17 cellular contexts compared by ENCODE assay signal in the genomic region with DNA sequence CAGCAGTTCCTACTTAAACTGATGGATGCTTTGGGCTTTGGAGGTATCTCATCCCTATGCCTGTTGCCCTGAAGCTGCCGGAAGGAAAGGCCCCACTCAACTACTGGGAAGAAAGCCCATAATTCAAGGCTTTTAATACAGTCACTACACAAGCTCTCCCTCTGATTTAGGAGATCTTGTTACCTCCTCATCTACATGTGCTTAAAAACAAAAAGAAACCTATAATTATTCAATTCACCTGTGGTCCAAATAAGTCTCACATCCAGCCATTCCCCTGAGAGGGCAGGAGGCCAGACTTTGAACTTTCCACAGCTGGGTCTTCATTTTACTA. TPM values are rescaled to one million over a fixed set of nuclear protein-coding genes. Genes with fewer than 3 reads are reported as not detected.
A peak's percentile ranks its signal among the peaks of the same experiment; 100 is the strongest.
DNase-seq lines count a peak whose midpoint lies in the region; ATAC-seq, FAIRE-seq and TF ChIP-seq lines count a peak whose summit lies in the region.
"Had no signal": no experiment of that assay in that cellular context is flagged by ENCODE, and none has a peak within 500 bp of the region (broad histone marks: within the 10 kb centered on the region; RNA-seq: fewer than 3 reads in every experiment).

No MANE protein-coding gene starts in this region.

- no peaks in the 10 kb centered on the region for H3K9me2 ChIP-seq in SK-N-SH

- TF ChIP-seq POLR2A in stomach (IDR thresholded peaks at IDR 0.05) = no peak

- H3K4me1 Mint-ChIP-seq in activated naive CD8-positive, alpha-beta T cell (ENCODE audit: low read depth) = peaks cover 7% of the 10 kb centered on the region
- peaks cover 24% of the 10 kb centered on the region for H3K4me1 Mint-ChIP-seq in activated naive CD8-positive, alpha-beta T cell treated with anti-CD3 and anti-CD28 coated beads for 36 hours
- H3K4me1 Mint-ChIP-seq in astrocyte (ENCODE audit: low read depth, unreplicated experiment) (peaks cover 34% of the 10 kb centered on the region), memory B cell (no peaks in the 10 kb centered on the region)

- no peak overlapping the region for H3K4me3 Mint-ChIP-seq in activated naive CD8-positive, alpha-beta T cell
- no peak overlapping the region for H3K4me3 Mint-ChIP-seq in activated naive CD8-positive, alpha-beta T cell treated with anti-CD3 and anti-CD28 coated beads for 36 hours
- no peak overlapping the region for H3K4me3 Mint-ChIP-seq in astrocyte (ENCODE audit: unreplicated experiment)
- H3K4me3 Mint-ChIP-seq in memory B cell = no peak overlapping the region
- H3K4me3 Mint-ChIP-seq: activated CD4-positive, alpha-beta memory T cell treated with anti-CD3 and anti-CD28 coated beads for 36 hours had no signal

- 88 to 100% (median 91%) methylated on average over 1 of the region's 1 CpG for WGBS in stomach, 5 donors
- 100% methylated on average over 1 of the region's 1 CpG for WGBS in SK-N-SH (ENCODE audit: low lambda C conversion rate)

- POLR2A ChIA-PET in SK-N-SH (lab: Yijun Ruan, JAX) = no interaction called here

- TF ChIP-seq RAD21 in SK-N-SH (IDR thresholded peaks at IDR 0.05; ENCODE audit: low read length) = no peak

- H3K36me3 Mint-ChIP-seq in activated naive CD8-positive, alpha-beta T cell = peaks cover 8% of the 10 kb centered on the region
- peaks cover 30% of the 10 kb centered on the region for H3K36me3 Mint-ChIP-seq in activated naive CD8-positive, alpha-beta T cell treated with anti-CD3 and anti-CD28 coated beads for 36 hours
- H3K36me3 Mint-ChIP-seq in astrocyte (ENCODE audit: low read depth, unreplicated experiment) = peaks cover 35% of the 10 kb centered on the region
- H3K36me3 Mint-ChIP-seq in memory B cell = peaks cover 9% of the 10 kb centered on the region

- H3K36me3 ChIP-seq in astrocyte (ENCODE audit: insufficient read depth, low read length) (peaks cover 25% of the 10 kb centered on the region), stomach (peaks cover 16 to 75% (median 70%) of the 10 kb centered on the region in 4 donors), SK-N-SH (replicated peaks in 1 of 2; ENCODE audit: control insufficient read depth in 1 of 2, insufficient read depth in 2 of 2, low read length in 1 of 2) (peaks cover 49 to 81% of the 10 kb centered on the region in 2 experiments)

- H3K27ac ChIP-seq in astrocyte (ENCODE audit: low read depth, low read length) (no peak overlapping the region), stomach (peak overlapping the region in 4 of 5 donors; percentile 16 to 69 (median 62)), SK-N-SH (ENCODE audit: low read depth in 2 of 2, low read length in 1 of 2) (no peak overlapping the region)
- H3K27ac ChIP-seq: parathyroid adenoma had no signal

- no peak for DNase-seq in activated naive CD8-positive, alpha-beta T cell treated with anti-CD3 and anti-CD28 coated beads for 36 hours
- DNase-seq in astrocyte (ENCODE audit: low read depth) = no peak
- DNase-seq in memory B cell (ENCODE audit: low spot score in 2 of 2) = no peak
- no peak for DNase-seq in stomach
- DNase-seq in SK-N-SH = no peak
- no peak for DNase-seq in NAMALWA (ENCODE audit: low spot score)
- DNase-seq: ACHN; activated CD4-positive, alpha-beta memory T cell treated with anti-CD3 and anti-CD28 coated beads for 36 hours; amygdala; cortex of kidney; MV-4-11; NCI-H2107; NCI-H748 treated with DMSO at 0.1 percent for 48 hours had no signal

- intact Hi-C loops in stomach (cut with DNase I; ENCODE audit: low total_unique reads) = no loop called here

- H3F3A ChIP-seq in SK-N-SH (replicated peaks; ENCODE audit: insufficient read depth) = peaks cover 20% of the 10 kb centered on the region

- ATAC-seq in memory B cell (ENCODE audit: low read depth) (no peak), HG02678 (IDR thresholded peaks at IDR 0.05; ENCODE audit: unreplicated experiment) (no peak)

- H3K4me1 ChIP-seq in astrocyte (ENCODE audit: insufficient read depth, low read length) = peaks cover 9% of the 10 kb centered on the region
- peaks cover 14 to 46% (median 33%) of the 10 kb centered on the region in 4 donors for H3K4me1 ChIP-seq in stomach
- H3K4me1 ChIP-seq in SK-N-SH (ENCODE audit: control insufficient read depth in 1 of 2, insufficient read depth in 2 of 2, low read depth in 1 of 2, low read length in 1 of 2) = peaks cover 2 to 3% of the 10 kb centered on the region in 2 experiments; a peak in 1 of 4 replicates
- H3K4me1 ChIP-seq: parathyroid adenoma had no signal

- H3K79me2 ChIP-seq in astrocyte (ENCODE audit: insufficient read depth, low read length) = peaks cover 6% of the 10 kb centered on the region
- peaks cover 6% of the 10 kb centered on the region for H3K79me2 ChIP-seq in SK-N-SH (ENCODE audit: insufficient read depth)
- H3K79me2 ChIP-seq: parathyroid adenoma had no signal

- TF ChIP-seq CTCF in astrocyte (IDR thresholded peaks at IDR 0.05; ENCODE audit: insufficient read depth, low read depth, low read length) (no peak), stomach (IDR thresholded peaks at IDR 0.05) (no peak), SK-N-SH (IDR thresholded peaks at IDR 0.05) (no peak)

- CTCF ChIA-PET in SK-N-SH (lab: Yijun Ruan, JAX) = interaction anchor here (0.6 to 11.1 kb wide), 4 partner anchors 10 to 42 kb away, joined by 3 to 75 read pairs (median 6); a partner anchor contains a TSS

- H4K20me1 ChIP-seq in astrocyte (ENCODE audit: insufficient read depth, low read length) (peaks cover 13% of the 10 kb centered on the region), SK-N-SH (ENCODE audit: insufficient read depth) (0 out of 2 replicates have a peak, but pooled peaks cover 3% of the 10 kb centered on the region)

- no peak for FAIRE-seq in astrocyte (lab: Jason Lieb, UNC)

- H3K4me3 ChIP-seq in astrocyte (ENCODE audit: insufficient read depth, low read depth, low read length) (no peak overlapping the region), stomach (no peak overlapping the region), SK-N-SH (ENCODE audit: low read depth in 2 of 2, low read length in 1 of 2) (no peak overlapping the region)

- peak overlapping the region; percentile 50 for H3K27ac Mint-ChIP-seq in activated naive CD8-positive, alpha-beta T cell
- no peak overlapping the region for H3K27ac Mint-ChIP-seq in activated naive CD8-positive, alpha-beta T cell treated with anti-CD3 and anti-CD28 coated beads for 36 hours
- H3K27ac Mint-ChIP-seq in astrocyte (ENCODE audit: unreplicated experiment) (peak overlapping the region; percentile 76), memory B cell (peak overlapping the region; percentile 62)

- H2AFZ ChIP-seq in astrocyte (ENCODE audit: low read depth, low read length) = no peak overlapping the region
- H2AFZ ChIP-seq in SK-N-SH (ENCODE audit: low read depth) = no peak overlapping the region
- H2AFZ ChIP-seq: parathyroid adenoma had no signal

- TF ChIP-seq EP300 in stomach (IDR thresholded peaks at IDR 0.05) = no peak
- TF ChIP-seq EP300 in SK-N-SH (IDR thresholded peaks at IDR 0.05; ENCODE audit: borderline replicate concordance in 1 of 2, low read depth in 1 of 2, low read length in 1 of 2) = no peak

- H3K27me3 ChIP-seq in astrocyte (ENCODE audit: insufficient read depth, low read length) (no peaks in the 10 kb centered on the region), stomach (no peaks in the 10 kb centered on the region), SK-N-SH (ENCODE audit: insufficient read depth) (no peaks in the 10 kb centered on the region)

- H3K9ac ChIP-seq in astrocyte (ENCODE audit: low read length) (no peak overlapping the region), SK-N-SH (no peak overlapping the region)
- H3K9ac ChIP-seq: parathyroid adenoma had no signal

- H3K9me3 ChIP-seq in astrocyte (ENCODE audit: insufficient read depth, low read depth, low read length) (no peaks in the 10 kb centered on the region), stomach (no peaks in the 10 kb centered on the region), SK-N-SH (no peaks in the 10 kb centered on the region)

- no peaks in the 10 kb centered on the region for H3K27me3 Mint-ChIP-seq in activated naive CD8-positive, alpha-beta T cell
- H3K27me3 Mint-ChIP-seq in activated naive CD8-positive, alpha-beta T cell treated with anti-CD3 and anti-CD28 coated beads for 36 hours = no peaks in the 10 kb centered on the region
- H3K27me3 Mint-ChIP-seq in astrocyte (ENCODE audit: low read depth, unreplicated experiment) = no peaks in the 10 kb centered on the region
- H3K27me3 Mint-ChIP-seq in memory B cell = no peaks in the 10 kb centered on the region
- H3K27me3 Mint-ChIP-seq: activated CD4-positive, alpha-beta memory T cell treated with anti-CD3 and anti-CD28 coated beads for 36 hours had no signal

- H3K4me2 ChIP-seq in astrocyte (ENCODE audit: low read length) = no peak overlapping the region
- no peak overlapping the region for H3K4me2 ChIP-seq in SK-N-SH

- H3K9me3 Mint-ChIP-seq in activated naive CD8-positive, alpha-beta T cell (ENCODE audit: low read depth) = no peaks in the 10 kb centered on the region
- H3K9me3 Mint-ChIP-seq in activated naive CD8-positive, alpha-beta T cell treated with anti-CD3 and anti-CD28 coated beads for 36 hours = no peaks in the 10 kb centered on the region
- H3K9me3 Mint-ChIP-seq in astrocyte (ENCODE audit: unreplicated experiment) = no peaks in the 10 kb centered on the region
- H3K9me3 Mint-ChIP-seq in memory B cell = no peaks in the 10 kb centered on the region
- H3K9me3 Mint-ChIP-seq: activated CD4-positive, alpha-beta memory T cell treated with anti-CD3 and anti-CD28 coated beads for 36 hours had no signal

RNA-seq across cellular contexts. Expression of a gene that starts 0.7 kb away (rescaled TPM):
- total RNA-seq in activated naive CD8-positive, alpha-beta T cell treated with anti-CD3 and anti-CD28 coated beads for 36 hours = 1 to 10 TPM; 1.8 TPM
- total RNA-seq in astrocyte (0.27 and 0.31 TPM in 2 replicates), stomach (1 to 10 TPM in 2 of 5 donors, under 1 TPM in 1, not detected in 2; 0.92 to 2.3 (median 1.3) TPM)
- polyA plus RNA-seq in stomach (1 to 10 TPM; 1.4 to 2.2 (median 1.4) TPM), SK-N-SH (2012; rRNA removed) (0.63 and 0.64 TPM in 2 replicates)
- 0.19 and 0.22 TPM in 2 replicates for polyA plus RNA-seq in SK-N-SH (2012; cell fraction: cytosol; rRNA removed)
- 3.8 and 5.5 TPM in 2 replicates for polyA plus RNA-seq in SK-N-SH (2012; cell fraction: nucleus; rRNA removed)

RNA-seq across cellular contexts. Expression of a gene that starts 6.3 kb away (rescaled TPM):
- 100 to 1,000 TPM; 652 to 654 TPM for total RNA-seq in activated naive CD8-positive, alpha-beta T cell treated with anti-CD3 and anti-CD28 coated beads for 36 hours
- total RNA-seq in astrocyte = 382 and 409 TPM in 2 replicates
- 100 to 1,000 TPM in 2 of 5 donors, 10 to 100 TPM in 3; 66.5 to 173 (median 83.4) TPM for total RNA-seq in stomach
- 100 to 1,000 TPM; 470 to 603 (median 499) TPM for polyA plus RNA-seq in stomach
- 510 and 694 TPM in 2 replicates for polyA plus RNA-seq in SK-N-SH (2012; rRNA removed)
- 502 and 579 TPM in 2 replicates for polyA plus RNA-seq in SK-N-SH (2012; cell fraction: cytosol; rRNA removed)
- 235 and 349 TPM in 2 replicates for polyA plus RNA-seq in SK-N-SH (2012; cell fraction: nucleus; rRNA removed)

RNA-seq across cellular contexts. Expression of a gene that starts 6.5 kb away (rescaled TPM):
- total RNA-seq in activated naive CD8-positive, alpha-beta T cell treated with anti-CD3 and anti-CD28 coated beads for 36 hours = under 1 TPM; 0.26 to 0.29 TPM
- total RNA-seq in astrocyte (0.34 and 0.46 TPM in 2 replicates), stomach (1 to 10 TPM in 2 of 5 donors, not detected in 3; 1.2 to 4.4 TPM)
- polyA plus RNA-seq in stomach (1 to 10 TPM in 1 of 3 donors, under 1 TPM in 1, not detected in 1; 0.25 to 1.1 TPM), SK-N-SH (2012; rRNA removed) (0.82 and 1.2 TPM in 2 replicates)
- 0.53 and 0.59 TPM in 2 replicates for polyA plus RNA-seq in SK-N-SH (2012; cell fraction: cytosol; rRNA removed)
- polyA plus RNA-seq in SK-N-SH (2012; cell fraction: nucleus; rRNA removed) = 1.2 and 1.8 TPM in 2 replicates

RNA-seq across cellular contexts. Expression of a gene that starts 42.3 kb away (rescaled TPM):
- total RNA-seq in activated naive CD8-positive, alpha-beta T cell treated with anti-CD3 and anti-CD28 coated beads for 36 hours = 1 to 10 TPM; 1.8 to 2.3 TPM
- total RNA-seq in astrocyte (5.0 TPM in 2 replicates), stomach (100 to 1,000 TPM in 1 of 5 donors, 10 to 100 TPM in 3, 1 to 10 TPM in 1; 5.3 to 264 (median 48.7) TPM)
- polyA plus RNA-seq in stomach (10 to 100 TPM in 1 of 3 donors, 1 to 10 TPM in 2; 7.5 to 12.8 (median 9.6) TPM), SK-N-SH (2012; rRNA removed) (3.8 and 4.8 TPM in 2 replicates)
- polyA plus RNA-seq in SK-N-SH (2012; cell fraction: cytosol; rRNA removed) = 1.5 and 2.9 TPM in 2 replicates
- polyA plus RNA-seq in SK-N-SH (2012; cell fraction: nucleus; rRNA removed) = 11.3 and 13.4 TPM in 2 replicates

RNA-seq across cellular contexts. Expression of a gene that starts 59.7 kb away (rescaled TPM):
- under 1 TPM in 1 of 2 experiments, not detected in 1; 0.06 TPM for total RNA-seq in activated naive CD8-positive, alpha-beta T cell treated with anti-CD3 and anti-CD28 coated beads for 36 hours
- total RNA-seq in astrocyte = 0.10 and 0.20 TPM in 2 replicates
- total RNA-seq in stomach = 10 to 100 TPM in 2 of 5 donors, 1 to 10 TPM in 2, not detected in 1; 6.8 to 91.8 (median 13.2) TPM
- polyA plus RNA-seq in stomach = 1 to 10 TPM; 2.4 to 5.7 (median 5.2) TPM
- 0.23 and 0.30 TPM in 2 replicates for polyA plus RNA-seq in SK-N-SH (2012; rRNA removed)
- polyA plus RNA-seq in SK-N-SH (2012; cell fraction: cytosol; rRNA removed) = 0.22 and 0.25 TPM in 2 replicates
- 0.11 and 0.14 TPM in 2 replicates for polyA plus RNA-seq in SK-N-SH (2012; cell fraction: nucleus; rRNA removed)
- total RNA-seq: activated CD4-positive, alpha-beta memory T cell treated with anti-CD3 and anti-CD28 coated beads for 36 hours; mononuclear cell had no signal

Comparison
In these comparisons a context has a peak if more than half of its experiments do, and no peak if none do; other contexts are left out.
1. H3K27ac ChIP-seq: peak in stomach (4 of 5); none in astrocyte (single experiment) and SK-N-SH (0 of 2).